In the genomic region with DNA sequence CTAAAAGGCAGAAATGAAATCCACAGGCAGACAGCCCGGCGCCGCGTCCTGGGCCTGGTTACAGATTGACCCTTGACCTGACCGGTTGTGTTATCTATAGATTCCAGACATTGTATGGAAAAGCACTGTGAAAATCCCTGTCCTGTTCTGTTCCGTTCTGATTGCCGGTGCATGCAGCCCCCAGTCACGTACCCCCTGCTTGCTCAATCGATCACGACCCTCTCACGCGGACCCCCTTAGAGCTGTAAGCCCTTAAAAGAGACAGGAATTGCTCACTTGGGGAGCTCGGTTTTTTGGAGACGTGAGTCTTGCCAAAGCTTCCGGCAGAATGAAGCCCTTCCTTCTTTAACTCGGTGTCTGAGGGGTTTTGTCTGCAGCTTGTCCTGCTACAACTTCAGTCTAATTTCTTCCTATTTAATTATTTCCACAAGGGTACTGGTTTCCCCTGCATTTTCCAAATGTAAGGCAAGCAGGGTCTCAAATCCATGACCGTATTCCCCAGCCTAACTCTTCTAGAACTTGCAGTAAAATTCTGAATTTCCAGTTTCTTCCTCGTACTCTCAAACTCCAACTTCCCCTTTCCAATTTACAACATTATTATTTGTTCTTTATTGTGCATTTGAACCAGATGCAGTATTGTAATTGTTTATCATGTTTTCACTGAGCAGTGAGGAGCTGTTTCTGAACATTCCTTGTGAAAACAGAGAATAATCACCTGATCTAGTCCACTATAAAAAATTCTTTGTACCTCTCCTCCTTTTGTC, we compare ENCODE assay signal across 1 cellular context.
TF ChIP-seq lines count a peak whose summit lies in the region.
"Not testable (repeated sequence)": the region's sequence is repeated elsewhere in the genome, so short reads cannot be mapped to it uniquely, and the experiment has no call there.

No MANE protein-coding gene starts in this region.

TF ChIP-seq in K562, 482 proteins besides CTCF, POLR2A, EP300 and RAD21:
- TF ChIP-seq CBFA2T3 (IDR thresholded peaks at IDR 0.05): peak; percentile 85
- TF ChIP-seq KDM1A (IDR thresholded peaks at IDR 0.05): peak; percentile 97
- TF ChIP-seq NCOR1 (IDR thresholded peaks at IDR 0.05): peak; percentile 73
- peak; percentile 38; the same call in 1 of the 2 replicates for TF ChIP-seq NFIC (IDR thresholded peaks at IDR 0.05)
- peak; percentile 79 for TF ChIP-seq HDAC2 (IDR thresholded peaks at IDR 0.05)
- TF ChIP-seq, protein P1, sequence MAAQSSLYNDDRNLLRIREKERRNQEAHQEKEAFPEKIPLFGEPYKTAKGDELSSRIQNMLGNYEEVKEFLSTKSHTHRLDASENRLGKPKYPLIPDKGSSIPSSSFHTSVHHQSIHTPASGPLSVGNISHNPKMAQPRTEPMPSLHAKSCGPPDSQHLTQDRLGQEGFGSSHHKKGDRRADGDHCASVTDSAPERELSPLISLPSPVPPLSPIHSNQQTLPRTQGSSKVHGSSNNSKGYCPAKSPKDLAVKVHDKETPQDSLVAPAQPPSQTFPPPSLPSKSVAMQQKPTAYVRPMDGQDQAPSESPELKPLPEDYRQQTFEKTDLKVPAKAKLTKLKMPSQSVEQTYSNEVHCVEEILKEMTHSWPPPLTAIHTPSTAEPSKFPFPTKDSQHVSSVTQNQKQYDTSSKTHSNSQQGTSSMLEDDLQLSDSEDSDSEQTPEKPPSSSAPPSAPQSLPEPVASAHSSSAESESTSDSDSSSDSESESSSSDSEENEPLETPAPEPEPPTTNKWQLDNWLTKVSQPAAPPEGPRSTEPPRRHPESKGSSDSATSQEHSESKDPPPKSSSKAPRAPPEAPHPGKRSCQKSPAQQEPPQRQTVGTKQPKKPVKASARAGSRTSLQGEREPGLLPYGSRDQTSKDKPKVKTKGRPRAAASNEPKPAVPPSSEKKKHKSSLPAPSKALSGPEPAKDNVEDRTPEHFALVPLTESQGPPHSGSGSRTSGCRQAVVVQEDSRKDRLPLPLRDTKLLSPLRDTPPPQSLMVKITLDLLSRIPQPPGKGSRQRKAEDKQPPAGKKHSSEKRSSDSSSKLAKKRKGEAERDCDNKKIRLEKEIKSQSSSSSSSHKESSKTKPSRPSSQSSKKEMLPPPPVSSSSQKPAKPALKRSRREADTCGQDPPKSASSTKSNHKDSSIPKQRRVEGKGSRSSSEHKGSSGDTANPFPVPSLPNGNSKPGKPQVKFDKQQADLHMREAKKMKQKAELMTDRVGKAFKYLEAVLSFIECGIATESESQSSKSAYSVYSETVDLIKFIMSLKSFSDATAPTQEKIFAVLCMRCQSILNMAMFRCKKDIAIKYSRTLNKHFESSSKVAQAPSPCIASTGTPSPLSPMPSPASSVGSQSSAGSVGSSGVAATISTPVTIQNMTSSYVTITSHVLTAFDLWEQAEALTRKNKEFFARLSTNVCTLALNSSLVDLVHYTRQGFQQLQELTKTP (IDR thresholded peaks at IDR 0.05; ENCODE audit: low read depth in 1 of 2, partially characterized antibody in 2 of 2): peak in 1 of 2 experiments; percentile 39
- TF ChIP-seq, protein P2, sequence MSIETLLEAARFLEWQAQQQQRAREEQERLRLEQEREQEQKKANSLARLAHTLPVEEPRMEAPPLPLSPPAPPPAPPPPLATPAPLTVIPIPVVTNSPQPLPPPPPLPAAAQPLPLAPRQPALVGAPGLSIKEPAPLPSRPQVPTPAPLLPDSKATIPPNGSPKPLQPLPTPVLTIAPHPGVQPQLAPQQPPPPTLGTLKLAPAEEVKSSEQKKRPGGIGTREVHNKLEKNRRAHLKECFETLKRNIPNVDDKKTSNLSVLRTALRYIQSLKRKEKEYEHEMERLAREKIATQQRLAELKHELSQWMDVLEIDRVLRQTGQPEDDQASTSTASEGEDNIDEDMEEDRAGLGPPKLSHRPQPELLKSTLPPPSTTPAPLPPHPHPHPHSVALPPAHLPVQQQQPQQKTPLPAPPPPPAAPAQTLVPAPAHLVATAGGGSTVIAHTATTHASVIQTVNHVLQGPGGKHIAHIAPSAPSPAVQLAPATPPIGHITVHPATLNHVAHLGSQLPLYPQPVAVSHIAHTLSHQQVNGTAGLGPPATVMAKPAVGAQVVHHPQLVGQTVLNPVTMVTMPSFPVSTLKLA (conservative IDR thresholded peaks at IDR 0.05): peak in 1 of 2 experiments; percentile 50; a peak in 1 of 4 replicates
- TF ChIP-seq MTA2 (IDR thresholded peaks at IDR 0.05; ENCODE audit: low read depth): peak; percentile 63
- peak; percentile 79 for TF ChIP-seq CBFA2T2 (conservative IDR thresholded peaks at IDR 0.05)
- peak; percentile 87 for TF ChIP-seq ARID1B (IDR thresholded peaks at IDR 0.05)
- peak; percentile 70; a peak in 2 of 4 replicates for TF ChIP-seq ARNT (IDR thresholded peaks at IDR 0.05)
- peak; percentile 64; the same call in 1 of the 2 replicates for TF ChIP-seq BCOR (IDR thresholded peaks at IDR 0.05)
- TF ChIP-seq SMARCA4 (IDR thresholded peaks at IDR 0.05): peak; percentile 63; the same call in 1 of the 2 replicates
- TF ChIP-seq HDAC1 (IDR thresholded peaks at IDR 0.05): peak in 1 of 2 experiments; percentile 86; a peak in 2 of 4 replicates
- TF ChIP-seq NONO (IDR thresholded peaks at IDR 0.05; ENCODE audit: low read depth in 2 of 2, low read length in 1 of 2): 0 out of 4 replicates have a peak, but pooled peaks of 1 of the 2 experiments have one; percentile 30
- TF ChIP-seq NR2C1 (IDR thresholded peaks at IDR 0.05): peak; percentile 88
- TF ChIP-seq NR2C1 (tag; IDR thresholded peaks at IDR 0.05): peak; percentile 92
- 0 out of 2 replicates have a peak, but pooled peaks have one; percentile 45 for TF ChIP-seq NR2F6 (CRISPR knock-in tag; IDR thresholded peaks at IDR 0.05)
- TF ChIP-seq SMAD4 (CRISPR knock-in tag; conservative IDR thresholded peaks at IDR 0.05): peak; percentile 86
- peak; percentile 79 for TF ChIP-seq TAL1 (IDR thresholded peaks at IDR 0.05)
- TF ChIP-seq NR4A1 (CRISPR knock-in tag; IDR thresholded peaks at IDR 0.05); NR2C2 (tag; IDR thresholded peaks at IDR 0.05): not testable (repeated sequence)
- TF ChIP-seq NR4A1 (tag; IDR thresholded peaks at IDR 0.05): peak; percentile 47; the same call in 1 of the 2 replicates
- peak; percentile 64; the same call in 1 of the 2 replicates for TF ChIP-seq NR2C2 (CRISPR knock-in tag; IDR thresholded peaks at IDR 0.05)
- TF ChIP-seq, protein P3, sequence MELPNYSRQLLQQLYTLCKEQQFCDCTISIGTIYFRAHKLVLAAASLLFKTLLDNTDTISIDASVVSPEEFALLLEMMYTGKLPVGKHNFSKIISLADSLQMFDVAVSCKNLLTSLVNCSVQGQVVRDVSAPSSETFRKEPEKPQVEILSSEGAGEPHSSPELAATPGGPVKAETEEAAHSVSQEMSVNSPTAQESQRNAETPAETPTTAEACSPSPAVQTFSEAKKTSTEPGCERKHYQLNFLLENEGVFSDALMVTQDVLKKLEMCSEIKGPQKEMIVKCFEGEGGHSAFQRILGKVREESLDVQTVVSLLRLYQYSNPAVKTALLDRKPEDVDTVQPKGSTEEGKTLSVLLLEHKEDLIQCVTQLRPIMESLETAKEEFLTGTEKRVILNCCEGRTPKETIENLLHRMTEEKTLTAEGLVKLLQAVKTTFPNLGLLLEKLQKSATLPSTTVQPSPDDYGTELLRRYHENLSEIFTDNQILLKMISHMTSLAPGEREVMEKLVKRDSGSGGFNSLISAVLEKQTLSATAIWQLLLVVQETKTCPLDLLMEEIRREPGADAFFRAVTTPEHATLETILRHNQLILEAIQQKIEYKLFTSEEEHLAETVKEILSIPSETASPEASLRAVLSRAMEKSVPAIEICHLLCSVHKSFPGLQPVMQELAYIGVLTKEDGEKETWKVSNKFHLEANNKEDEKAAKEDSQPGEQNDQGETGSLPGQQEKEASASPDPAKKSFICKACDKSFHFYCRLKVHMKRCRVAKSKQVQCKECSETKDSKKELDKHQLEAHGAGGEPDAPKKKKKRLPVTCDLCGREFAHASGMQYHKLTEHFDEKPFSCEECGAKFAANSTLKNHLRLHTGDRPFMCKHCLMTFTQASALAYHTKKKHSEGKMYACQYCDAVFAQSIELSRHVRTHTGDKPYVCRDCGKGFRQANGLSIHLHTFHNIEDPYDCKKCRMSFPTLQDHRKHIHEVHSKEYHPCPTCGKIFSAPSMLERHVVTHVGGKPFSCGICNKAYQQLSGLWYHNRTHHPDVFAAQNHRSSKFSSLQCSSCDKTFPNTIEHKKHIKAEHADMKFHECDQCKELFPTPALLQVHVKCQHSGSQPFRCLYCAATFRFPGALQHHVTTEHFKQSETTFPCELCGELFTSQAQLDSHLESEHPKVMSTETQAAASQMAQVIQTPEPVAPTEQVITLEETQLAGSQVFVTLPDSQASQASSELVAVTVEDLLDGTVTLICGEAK (IDR thresholded peaks at IDR 0.05): 0 out of 2 replicates have a peak, but pooled peaks have one; percentile 11
- TF ChIP-seq, protein P3 (CRISPR knock-in tag; IDR thresholded peaks at IDR 0.05): not testable (repeated sequence)
- peak; percentile 73 for TF ChIP-seq DPF2 (IDR thresholded peaks at IDR 0.05)
- TF ChIP-seq PYGO2 (tag; IDR thresholded peaks at IDR 0.05): 0 out of 2 replicates have a peak, but pooled peaks have one; percentile 32
- peak; percentile 41; the same call in 1 of the 2 replicates for TF ChIP-seq SOX6 (IDR thresholded peaks at IDR 0.05)
- TF ChIP-seq TCF3 (CRISPR knock-in tag; IDR thresholded peaks at IDR 0.05): peak; percentile 57
- peak; percentile 60 for TF ChIP-seq CXXC5 (CRISPR knock-in tag; IDR thresholded peaks at IDR 0.05)
- peak; percentile 61; the same call in 1 of the 2 replicates for TF ChIP-seq SMARCE1 (IDR thresholded peaks at IDR 0.05)
- TF ChIP-seq TRIM24 (IDR thresholded peaks at IDR 0.05): peak in 1 of 2 experiments; percentile 50; a peak in 1 of 4 replicates
TF ChIP-seq in K562: peak in this region for 29; not testable (repeated sequence) for 453.
